Comparison of ENCODE assay signal across 9 cellular contexts in the genomic region with DNA sequence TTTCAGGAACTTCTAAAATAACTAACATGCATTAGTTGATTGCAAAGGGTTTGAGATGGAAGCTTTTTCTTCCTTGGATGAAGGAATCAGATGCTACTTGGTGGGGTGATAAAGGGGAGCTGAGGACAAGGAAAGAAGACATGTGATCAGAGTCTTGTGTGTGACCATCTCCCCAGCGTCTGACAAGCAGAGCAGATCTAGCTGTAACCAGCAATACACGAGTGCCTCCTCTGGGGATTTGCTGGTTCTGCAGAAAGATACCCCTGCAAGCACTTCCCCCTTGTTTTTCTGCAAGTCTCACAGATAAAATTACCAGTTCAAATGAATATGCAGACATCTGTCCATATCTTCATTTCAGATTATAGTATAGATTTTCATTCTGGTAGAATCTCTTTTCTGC. TPM values are rescaled to one million over a fixed set of nuclear protein-coding genes. Genes with fewer than 3 reads are reported as not detected.
DNase-seq lines count a peak whose midpoint lies in the region; ATAC-seq, FAIRE-seq and TF ChIP-seq lines count a peak whose summit lies in the region.
"Had no signal": no experiment of that assay in that cellular context is flagged by ENCODE, and none has a peak within 500 bp of the region (broad histone marks: within the 10 kb centered on the region; RNA-seq: fewer than 3 reads in every experiment).

No MANE protein-coding gene starts in this region.

- H3K36me3 ChIP-seq in HepG2 (replicated peaks in 1 of 2; ENCODE audit: control insufficient read depth in 1 of 2, insufficient read depth in 2 of 2, low read length in 2 of 2) (no peaks in the 10 kb centered on the region), gastrocnemius medialis (no peaks in the 10 kb centered on the region)

- no peak overlapping the region for H3K9ac ChIP-seq in HepG2 (ENCODE audit: insufficient read depth, low read depth, low read length)

- H3K4me3 ChIP-seq in HepG2 (replicated peaks in 1 of 3; ENCODE audit: insufficient read depth in 1 of 3, low read depth in 2 of 3, low read length in 3 of 3) = no peak overlapping the region
- H3K4me3 ChIP-seq in gastrocnemius medialis = no peak overlapping the region
- H3K4me3 ChIP-seq: body of pancreas had no signal

- intact Hi-C loops in HepG2 (cut with micrococcal nuclease; ENCODE audit: unreplicated experiment) (loop anchor here (1.0 kb wide), 1 partner anchor 28 kb away; no protein-coding TSS in a partner anchor), gastrocnemius medialis (cut with DNase I; ENCODE audit: low total_unique reads) (no loop called here)

- FAIRE-seq in HepG2 (lab: Jason Lieb, UNC) (peak; percentile 50), HTR-8/SVneo (lab: Jason Lieb, UNC) (no peak)

- BruUV-seq in HepG2 (replicated peaks; lab: Mats Ljungman, UMichigan) = no TSS peak

- WGBS in HepG2 (ENCODE audit: low lambda C conversion rate) = 5% methylated on average over 2 of the region's 2 CpGs

- no peak for TF ChIP-seq RAD21 in HepG2 (CRISPR knock-in tag; IDR thresholded peaks at IDR 0.05)

- H3K27me3 ChIP-seq in HepG2 (ENCODE audit: control insufficient read depth in 1 of 2, insufficient read depth in 2 of 2, low read length in 2 of 2) (0 out of 5 replicates have a peak, but pooled peaks cover 0 to 6% of the 10 kb centered on the region in 2 experiments), gastrocnemius medialis (peaks cover 0 to 13% (median 10%) of the 10 kb centered on the region in 3 donors)
- H3K27me3 ChIP-seq: body of pancreas had no signal

- no peak overlapping the region for H3K4me2 ChIP-seq in HepG2 (ENCODE audit: low read depth, low read length)

- no peak overlapping the region for H3K27ac ChIP-seq in HepG2 (ENCODE audit: extremely low read length, insufficient read depth, low read length)
- H3K27ac ChIP-seq in gastrocnemius medialis = no peak overlapping the region
- H3K27ac ChIP-seq: body of pancreas had no signal

- no peak for TF ChIP-seq POLR2A in HepG2 (IDR thresholded peaks at IDR 0.05; ENCODE audit: insufficient read depth in 1 of 2, low read depth in 2 of 2, low read length in 2 of 2)
- TF ChIP-seq POLR2A in gastrocnemius medialis (IDR thresholded peaks at IDR 0.05) = no peak

- no peaks in the 10 kb centered on the region for H4K20me1 ChIP-seq in HepG2 (ENCODE audit: insufficient read depth, low read length)

- TF ChIP-seq CTCF in HepG2 (CRISPR knock-in tag; IDR thresholded peaks at IDR 0.05) = peak; percentile 52
- TF ChIP-seq CTCF in gastrocnemius medialis (IDR thresholded peaks at IDR 0.05 in 4 of 5, conservative IDR thresholded peaks at IDR 0.05 in 1 of 5) = no peak

- H3K4me1 ChIP-seq in HepG2 (ENCODE audit: insufficient read depth, low read length) (no peaks in the 10 kb centered on the region), gastrocnemius medialis (no peaks in the 10 kb centered on the region)

- in situ Hi-C loops in HepG2 (cut with HindIII; ENCODE audit: extremely low pct_ligation_motif_present, low pct_unique_long_range_greater_than_20kb) (no loop called here), gastrocnemius medialis (cut with MboI; ENCODE audit: low sequenced_read_pairs in 4 of 4) (no loop called here)

- CTCF ChIA-PET in HepG2 (lab: Yijun Ruan, JAX; ENCODE audit: low intra/inter-chr PET ratio, low total read pairs) = no interaction called here

- POLR2A ChIA-PET in HepG2 (lab: Yijun Ruan, JAX) = no interaction called here

- ATAC-seq in GM18511 (IDR thresholded peaks at IDR 0.05; ENCODE audit: unreplicated experiment) = peak; percentile 64
- ATAC-seq in HepG2 = peak; percentile 93
- no peak for ATAC-seq in gastrocnemius medialis
- ATAC-seq: body of pancreas had no signal

- H3K79me2 ChIP-seq in HepG2 (ENCODE audit: insufficient read depth, low read length) = no peaks in the 10 kb centered on the region

- no peak overlapping the region for H2AFZ ChIP-seq in HepG2 (ENCODE audit: low read length)

- peak; percentile 92 for DNase-seq in NCI-H1092 treated with DMSO at 0.1 percent for 48 hours (lab: John Stamatoyannopoulos, UW)
- DNase-seq in SKM-1 (lab: John Stamatoyannopoulos, UW; ENCODE audit: unreplicated experiment) = peak; percentile 30
- DNase-seq in HepG2 (ENCODE audit: low spot score) = peak; percentile 31
- no peak for DNase-seq in gastrocnemius medialis
- no peak for DNase-seq in HTR-8/SVneo (ENCODE audit: insufficient read length, low spot score)
- no peak for DNase-seq in AG20443 (ENCODE audit: low spot score)
- no peak for DNase-seq in stimulated activated CD4-positive, alpha-beta T cell treated with anti-CD3 and anti-CD28 coated beads, Interleukin-2, amount 100 ng/mL, for 24 hours

- TF ChIP-seq EP300 in HepG2 (IDR thresholded peaks at IDR 0.05; ENCODE audit: low read depth in 2 of 2, low read length in 2 of 2) = no peak
- no peak for TF ChIP-seq EP300 in HepG2 (CRISPR knock-in tag; IDR thresholded peaks at IDR 0.05; ENCODE audit: borderline replicate concordance)

- H3K9me3 ChIP-seq in HepG2 (ENCODE audit: low read length) (no peaks in the 10 kb centered on the region), gastrocnemius medialis (no peaks in the 10 kb centered on the region)
- H3K9me3 ChIP-seq: body of pancreas had no signal

TF ChIP-seq in HepG2, 621 proteins besides CTCF, POLR2A, EP300 and RAD21:
- TF ChIP-seq MAFF (IDR thresholded peaks at IDR 0.05; ENCODE audit: low read depth, low read length) = peak; percentile 33; the same call in 1 of the 2 replicates
- TF ChIP-seq MAFK (conservative IDR thresholded peaks at IDR 0.05 in 1 of 2, IDR thresholded peaks at IDR 0.05 in 1 of 2; ENCODE audit: low read length in 2 of 2) = peak; percentile 11 to 19; a peak in 1 of 4 replicates
- no peak for TF ChIP-seq ZSCAN21 (CRISPR knock-in tag; IDR thresholded peaks at IDR 0.05; ENCODE audit: borderline replicate concordance)
- TF ChIP-seq STAG1 (CRISPR knock-in tag; IDR thresholded peaks at IDR 0.05) = peak; percentile 68
- TF ChIP-seq, protein P1, sequence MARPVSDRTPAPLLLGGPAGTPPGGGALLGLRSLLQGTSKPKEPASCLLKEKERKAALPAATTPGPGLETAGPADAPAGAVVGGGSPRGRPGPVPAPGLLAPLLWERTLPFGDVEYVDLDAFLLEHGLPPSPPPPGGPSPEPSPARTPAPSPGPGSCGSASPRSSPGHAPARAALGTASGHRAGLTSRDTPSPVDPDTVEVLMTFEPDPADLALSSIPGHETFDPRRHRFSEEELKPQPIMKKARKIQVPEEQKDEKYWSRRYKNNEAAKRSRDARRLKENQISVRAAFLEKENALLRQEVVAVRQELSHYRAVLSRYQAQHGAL (CRISPR knock-in tag; IDR thresholded peaks at IDR 0.05; ENCODE audit: not compliant biosample characterization) = no peak

RNA-seq across cellular contexts. Expression of a gene that starts 2.7 kb away (rescaled TPM):
- total RNA-seq in HepG2 (2016; rRNA removed; fragmentation: Illumina TruSeq; extraction: Trizol) = not detected in 2 replicates
- not detected in 2 replicates for total RNA-seq in HepG2 (2016; cell fraction: cytosol; rRNA removed; fragmentation: Illumina TruSeq; extraction: Trizol; ENCODE audit: low read depth)
- not detected in 2 replicates for total RNA-seq in HepG2 (2016; cell fraction: insoluble cytoplasmic fraction; rRNA removed; fragmentation: Illumina TruSeq; extraction: Trizol)
- total RNA-seq in HepG2 (2016; cell fraction: membrane; rRNA removed; fragmentation: Illumina TruSeq; extraction: Trizol) = not detected in 2 replicates
- total RNA-seq in HepG2 (2016; cell fraction: nucleus; rRNA removed; fragmentation: Illumina TruSeq; extraction: Trizol) = not detected in 2 replicates
- not detected in 2 replicates for polyA plus RNA-seq in HepG2 (2011; rRNA removed)
- polyA plus RNA-seq in HepG2 (2011; cell fraction: cytosol; rRNA removed) = not detected in 2 replicates
- not detected in 2 replicates for polyA plus RNA-seq in HepG2 (2011; cell fraction: nucleus; rRNA removed)
- not detected in 2 replicates for polyA plus RNA-seq in HepG2 (2012)
- polyA plus RNA-seq in HepG2 (2016; cell fraction: cytosol; fragmentation: Illumina TruSeq; extraction: Trizol; ENCODE audit: low read depth) = not detected in 2 replicates
- not detected in 2 replicates for polyA plus RNA-seq in HepG2 (2016; cell fraction: insoluble cytoplasmic fraction; fragmentation: Illumina TruSeq; extraction: Trizol; ENCODE audit: low read depth)
- polyA plus RNA-seq in HepG2 (2016; cell fraction: membrane; fragmentation: Illumina TruSeq; extraction: Trizol; ENCODE audit: low read depth) = not detected in 2 replicates
- polyA plus RNA-seq in HepG2 (2016; cell fraction: nucleus; fragmentation: Illumina TruSeq; extraction: Trizol; ENCODE audit: insufficient read depth, low read depth) = not detected in 2 replicates
- polyA minus RNA-seq in HepG2 (2011; rRNA and poly(A)+ RNA removed; ENCODE audit: low replicate concordance) = 29.9 TPM in 1 of 2 replicates, not detected in the other
- not detected in 2 replicates for polyA minus RNA-seq in HepG2 (2011; cell fraction: cytosol; rRNA and poly(A)+ RNA removed)
- not detected in 2 replicates for polyA minus RNA-seq in HepG2 (2011; cell fraction: nucleus; rRNA and poly(A)+ RNA removed)
- total RNA-seq in gastrocnemius medialis = not detected
- total RNA-seq: body of pancreas had no signal

Comparison
In these comparisons a context has a peak if more than half of its experiments do, and no peak if none do; other contexts are left out.
1. ATAC-seq: peak in GM18511 (single experiment) and HepG2 (single experiment); none in gastrocnemius medialis (0 of 2).
2. DNase-seq: peak in NCI-H1092 treated with DMSO at 0.1 percent for 48 hours (single experiment), SKM-1 (single experiment) and HepG2 (single experiment); none in gastrocnemius medialis (0 of 2), HTR-8/SVneo (single experiment), AG20443 (single experiment) and stimulated activated CD4-positive, alpha-beta T cell treated with anti-CD3 and anti-CD28 coated beads, Interleukin-2, amount 100 ng/mL, for 24 hours (0 of 2).